ENCODE assay signal across 12 cellular contexts in the genomic region with DNA sequence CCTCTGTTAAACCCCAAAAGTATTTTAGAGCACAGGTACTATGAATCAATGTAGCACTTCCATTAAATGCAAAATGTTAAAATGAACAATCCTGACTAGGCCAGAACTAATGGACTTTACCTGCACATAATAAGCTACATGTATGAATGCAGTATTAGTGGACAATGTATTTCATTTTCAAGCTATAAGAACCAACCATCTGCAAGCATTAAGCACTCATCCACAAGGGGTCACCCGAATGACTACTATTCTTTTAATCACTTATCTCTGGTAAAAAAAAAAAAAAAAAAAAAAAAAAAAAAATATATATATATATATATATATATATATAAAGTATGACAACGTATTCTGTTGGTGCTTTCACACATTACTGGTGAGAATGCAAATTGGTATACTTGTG. TPM values are rescaled to one million over a fixed set of nuclear protein-coding genes. Genes with fewer than 3 reads are reported as not detected.
DNase-seq lines count a peak whose midpoint lies in the region; ATAC-seq and TF ChIP-seq lines count a peak whose summit lies in the region.
"Had no signal": no experiment of that assay in that cellular context is flagged by ENCODE, and none has a peak within 500 bp of the region (broad histone marks: within the 10 kb centered on the region; RNA-seq: fewer than 3 reads in every experiment).

No MANE protein-coding gene starts in this region.

- H3K27ac ChIP-seq in HL-60 (replicated peaks) = no peak overlapping the region
- H3K27ac ChIP-seq: parathyroid adenoma had no signal

- H3K4me1 Mint-ChIP-seq in activated CD4-positive, alpha-beta T cell treated with anti-CD3 and anti-CD28 coated beads, Interleukin-2, amount 10 ng/mL, durations not matched to agents 24 days and 14 days = peaks cover 55% of the 10 kb centered on the region
- peaks cover 44% of the 10 kb centered on the region for H3K4me1 Mint-ChIP-seq in activated T-helper 17 cell treated with anti-CD3 and anti-CD28 coated beads, Interleukin-2, amount 50 U/mL, for 72 hours
- peaks cover 53% of the 10 kb centered on the region for H3K4me1 Mint-ChIP-seq in memory B cell

- no peak for ATAC-seq in activated T-helper 17 cell treated with anti-CD3 and anti-CD28 coated beads, Interleukin-2, amount 50 U/mL, for 72 hours (replicated peaks)
- ATAC-seq in memory B cell (ENCODE audit: low read depth) = peak; percentile 39

- peak; percentile 67 for DNase-seq in activated CD4-positive, alpha-beta T cell treated with anti-CD3 and anti-CD28 coated beads, Interleukin-2, amount 10 ng/mL, durations not matched to agents 24 days and 14 days
- no peak for DNase-seq in activated CD4-positive, alpha-beta T cell treated with anti-CD3 and anti-CD28 coated beads, Interleukin-2, amount 50 U/mL, for 48 hours
- DNase-seq in HL-60 (ENCODE audit: low read depth in 1 of 2, low spot score in 1 of 2) (no peak), memory B cell (ENCODE audit: low spot score in 2 of 2) (peak in 1 of 2 donors; percentile 29), NCI-H748 treated with DMSO at 0.1 percent for 48 hours (lab: John Stamatoyannopoulos, UW) (no peak), SIG-M5 (lab: John Stamatoyannopoulos, UW) (no peak), HPDE6-E6E7 (ENCODE audit: extremely low spot score) (no peak)
- DNase-seq: C1 segment of cervical spinal cord; effector CD8-positive, alpha-beta T cell; NCI-H345 had no signal

- H3K4me3 Mint-ChIP-seq in activated CD4-positive, alpha-beta T cell treated with anti-CD3 and anti-CD28 coated beads, Interleukin-2, amount 10 ng/mL, durations not matched to agents 24 days and 14 days = no peak overlapping the region
- H3K4me3 Mint-ChIP-seq in activated T-helper 17 cell treated with anti-CD3 and anti-CD28 coated beads, Interleukin-2, amount 50 U/mL, for 72 hours = peak overlapping the region; percentile 33
- H3K4me3 Mint-ChIP-seq in memory B cell = no peak overlapping the region

- peak overlapping the region; percentile 78 for H3K27ac Mint-ChIP-seq in activated CD4-positive, alpha-beta T cell treated with anti-CD3 and anti-CD28 coated beads, Interleukin-2, amount 10 ng/mL, durations not matched to agents 24 days and 14 days
- no peak overlapping the region for H3K27ac Mint-ChIP-seq in activated T-helper 17 cell treated with anti-CD3 and anti-CD28 coated beads, Interleukin-2, amount 50 U/mL, for 72 hours
- H3K27ac Mint-ChIP-seq in memory B cell = no peak overlapping the region

- TF ChIP-seq CTCF in HL-60 (IDR thresholded peaks at IDR 0.05; ENCODE audit: insufficient read depth, low read length) = peak; percentile 5

- H3K9me3 Mint-ChIP-seq in activated CD4-positive, alpha-beta T cell treated with anti-CD3 and anti-CD28 coated beads, Interleukin-2, amount 10 ng/mL, durations not matched to agents 24 days and 14 days = peaks cover 6% of the 10 kb centered on the region
- H3K9me3 Mint-ChIP-seq in activated T-helper 17 cell treated with anti-CD3 and anti-CD28 coated beads, Interleukin-2, amount 50 U/mL, for 72 hours = no peaks in the 10 kb centered on the region
- no peaks in the 10 kb centered on the region for H3K9me3 Mint-ChIP-seq in memory B cell

- no peak overlapping the region for H3K4me3 ChIP-seq in HL-60 (replicated peaks; ENCODE audit: insufficient read depth, low read length)

- H3K27me3 ChIP-seq in HL-60 (ENCODE audit: insufficient read depth, poor library complexity, severe bottlenecking) = no peaks in the 10 kb centered on the region

- H3K36me3 Mint-ChIP-seq in activated CD4-positive, alpha-beta T cell treated with anti-CD3 and anti-CD28 coated beads, Interleukin-2, amount 10 ng/mL, durations not matched to agents 24 days and 14 days (ENCODE audit: low read depth) = peaks cover 9% of the 10 kb centered on the region
- H3K36me3 Mint-ChIP-seq in activated T-helper 17 cell treated with anti-CD3 and anti-CD28 coated beads, Interleukin-2, amount 50 U/mL, for 72 hours (ENCODE audit: low read depth) = peaks cover 5% of the 10 kb centered on the region
- H3K36me3 Mint-ChIP-seq in memory B cell = peaks cover 8% of the 10 kb centered on the region

- no peaks in the 10 kb centered on the region for H3K27me3 Mint-ChIP-seq in activated CD4-positive, alpha-beta T cell treated with anti-CD3 and anti-CD28 coated beads, Interleukin-2, amount 10 ng/mL, durations not matched to agents 24 days and 14 days
- H3K27me3 Mint-ChIP-seq in activated T-helper 17 cell treated with anti-CD3 and anti-CD28 coated beads, Interleukin-2, amount 50 U/mL, for 72 hours = no peaks in the 10 kb centered on the region
- no peaks in the 10 kb centered on the region for H3K27me3 Mint-ChIP-seq in memory B cell

- intact Hi-C loops in activated CD4-positive, alpha-beta T cell treated with anti-CD3 and anti-CD28 coated beads, Interleukin-2, amount 10 ng/mL, durations not matched to agents 24 days and 14 days (cut with micrococcal nuclease) = loop anchor here (1.0 to 5.0 kb wide), 2 partner anchors 65 to 221 kb away; a partner anchor contains a TSS

RNA-seq across cellular contexts. Expression of a gene that starts 7.2 kb away (rescaled TPM):
- total RNA-seq in activated CD4-positive, alpha-beta T cell treated with anti-CD3 and anti-CD28 coated beads, Interleukin-2, amount 10 ng/mL, durations not matched to agents 24 days and 14 days = 69.8 and 78.3 TPM in 2 replicates
- total RNA-seq in activated T-helper 17 cell treated with anti-CD3 and anti-CD28 coated beads, Interleukin-2, amount 50 U/mL, for 72 hours = 10 to 100 TPM; 55.2 to 56.7 TPM
